ENCODE assay signal across 2 cellular contexts in genomic region chr9:89482950-89483349, GRCh38.
TF ChIP-seq lines count a peak whose summit lies in the region.

No MANE protein-coding gene starts in this region.

TF ChIP-seq in GM23338, 12 proteins besides CTCF, POLR2A, EP300 and RAD21 (continued from another document):
- TF ChIP-seq ETS1 (IDR thresholded peaks at IDR 0.05) (no peak), ZNF462 (CRISPR knock-in tag; IDR thresholded peaks at IDR 0.05) (no peak), EZH2 (IDR thresholded peaks at IDR 0.05; ENCODE audit: low read depth, unreplicated experiment) (no peak), EZH2phosphoT487 (IDR thresholded peaks at IDR 0.05; ENCODE audit: unreplicated experiment) (no peak), NANOG (IDR thresholded peaks at IDR 0.05; ENCODE audit: borderline replicate concordance) (no peak), REST (IDR thresholded peaks at IDR 0.05; ENCODE audit: unreplicated experiment) (no peak), POLR2AphosphoS5 (IDR thresholded peaks at IDR 0.05; ENCODE audit: low read depth) (no peak), STAT1 (IDR thresholded peaks at IDR 0.05; ENCODE audit: unreplicated experiment) (no peak), ZNF331 (CRISPR knock-in tag; IDR thresholded peaks at IDR 0.05; ENCODE audit: low read depth) (no peak), ZNF114 (CRISPR knock-in tag; IDR thresholded peaks at IDR 0.05) (no peak), JUNB (IDR thresholded peaks at IDR 0.05; ENCODE audit: unreplicated experiment) (no peak)

TF ChIP-seq in SK-N-SH, 30 proteins besides CTCF, POLR2A, EP300 and RAD21 (continued from another document):
- no peak for TF ChIP-seq ZBTB33 (IDR thresholded peaks at IDR 0.05; ENCODE audit: borderline replicate concordance, low read depth)
- no peak for TF ChIP-seq YY1 (IDR thresholded peaks at IDR 0.05; ENCODE audit: low read depth)
- no peak for TF ChIP-seq TAF1 (IDR thresholded peaks at IDR 0.05; ENCODE audit: borderline replicate concordance, low read depth, low read length)
- TF ChIP-seq RCOR1 (IDR thresholded peaks at IDR 0.05; ENCODE audit: low read length): no peak
- TF ChIP-seq, protein P1, sequence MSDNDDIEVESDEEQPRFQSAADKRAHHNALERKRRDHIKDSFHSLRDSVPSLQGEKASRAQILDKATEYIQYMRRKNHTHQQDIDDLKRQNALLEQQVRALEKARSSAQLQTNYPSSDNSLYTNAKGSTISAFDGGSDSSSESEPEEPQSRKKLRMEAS (IDR thresholded peaks at IDR 0.05; ENCODE audit: low read depth): no peak
- no peak for TF ChIP-seq NRF1 (IDR thresholded peaks at IDR 0.05; ENCODE audit: low read depth, low read length)
- TF ChIP-seq RFX5 (IDR thresholded peaks at IDR 0.05; ENCODE audit: low read length): no peak
- no peak for TF ChIP-seq GABPA (IDR thresholded peaks at IDR 0.05; ENCODE audit: low read depth)
- no peak for TF ChIP-seq USF1 (IDR thresholded peaks at IDR 0.05; ENCODE audit: borderline replicate concordance, low read depth)
- TF ChIP-seq ELF1 (IDR thresholded peaks at IDR 0.05): no peak
- no peak for TF ChIP-seq FOXJ3 (CRISPR knock-in tag; IDR thresholded peaks at IDR 0.05)
- no peak for TF ChIP-seq NFIC (IDR thresholded peaks at IDR 0.05; ENCODE audit: borderline replicate concordance)
- TF ChIP-seq MEF2A (IDR thresholded peaks at IDR 0.05; ENCODE audit: borderline replicate concordance, low read depth): no peak
- TF ChIP-seq PBX3 (IDR thresholded peaks at IDR 0.05): no peak
- no peak for TF ChIP-seq TCF12 (IDR thresholded peaks at IDR 0.05)
- no peak for TF ChIP-seq CHD2 (IDR thresholded peaks at IDR 0.05; ENCODE audit: low read length, partially characterized antibody)
TF ChIP-seq in SK-N-SH: peak in this region for 0.
